Comparison of ENCODE assay signal across 8 cellular contexts in genomic region chr18:26549103-26549485, GRCh38. TPM values are rescaled to one million over a fixed set of nuclear protein-coding genes. Genes with fewer than 3 reads are reported as not detected.
DNase-seq lines count a peak whose midpoint lies in the region; ATAC-seq and TF ChIP-seq lines count a peak whose summit lies in the region.

No MANE protein-coding gene starts in this region.

- no peak for ATAC-seq in activated CD4-positive, alpha-beta T cell treated with anti-CD3 and anti-CD28 coated beads for 36 hours
- no peak for ATAC-seq in HG02938 (IDR thresholded peaks at IDR 0.05; ENCODE audit: unreplicated experiment)
- ATAC-seq in GM18909 (IDR thresholded peaks at IDR 0.05; ENCODE audit: poor library complexity, unreplicated experiment), result no peak

- intact Hi-C loops in activated CD4-positive, alpha-beta T cell treated with anti-CD3 and anti-CD28 coated beads for 36 hours (cut with DNase I, micrococcal nuclease), result loop anchor here in 1 of 2 experiments (2.0 to 10.0 kb wide), 3 partner anchors 108 to 324 kb away; partner anchors contain the start of gene TAF4B

- peak; percentile 43 for DNase-seq in activated CD4-positive, alpha-beta T cell treated with anti-CD3 and anti-CD28 coated beads for 36 hours
- no peak for DNase-seq in activated CD4-positive, alpha-beta T cell treated with anti-CD3 and anti-CD28 coated beads, Interleukin-2, amount 50 U/mL, for 4 hours
- DNase-seq in MG63, result peak; percentile 39
- peak; percentile 38 to 58 for DNase-seq in cardiac muscle cell (ENCODE audit: low read depth in 1 of 2, low spot score in 1 of 2)
- peak; percentile 15 for DNase-seq in progenitor cell of endocrine pancreas (ENCODE audit: low spot score, unreplicated experiment)

- no peak overlapping the region for H3K27ac ChIP-seq in cardiac muscle cell

- H3K9me3 ChIP-seq in MG63 (no peaks in the 10 kb centered on the region), cardiac muscle cell (ENCODE audit: low read depth) (no peaks in the 10 kb centered on the region)

- H3K36me3 ChIP-seq in MG63, result peaks cover 4% of the 10 kb centered on the region
- H3K36me3 ChIP-seq in cardiac muscle cell, result no peaks in the 10 kb centered on the region

- no peaks in the 10 kb centered on the region for H3K9me3 Mint-ChIP-seq in activated CD4-positive, alpha-beta T cell treated with anti-CD3 and anti-CD28 coated beads for 36 hours (ENCODE audit: low read depth)
- no peaks in the 10 kb centered on the region for H3K9me3 Mint-ChIP-seq in activated naive CD4-positive, alpha-beta T cell treated with anti-CD3 and anti-CD28 coated beads, Interleukin-2, amount 50 U/mL, for 24 hours
- no peaks in the 10 kb centered on the region for H3K9me3 Mint-ChIP-seq in progenitor cell of endocrine pancreas (ENCODE audit: low read depth)

- H3K27me3 Mint-ChIP-seq in activated CD4-positive, alpha-beta T cell treated with anti-CD3 and anti-CD28 coated beads for 36 hours, result peaks cover 43% of the 10 kb centered on the region
- peaks cover 25% of the 10 kb centered on the region for H3K27me3 Mint-ChIP-seq in activated naive CD4-positive, alpha-beta T cell treated with anti-CD3 and anti-CD28 coated beads, Interleukin-2, amount 50 U/mL, for 24 hours
- peaks cover 50% of the 10 kb centered on the region for H3K27me3 Mint-ChIP-seq in progenitor cell of endocrine pancreas

- H3K27me3 ChIP-seq in MG63 (no peaks in the 10 kb centered on the region), cardiac muscle cell (peaks cover 77% of the 10 kb centered on the region)

- CTCF ChIA-PET in activated CD4-positive, alpha-beta T cell treated with anti-CD3 and anti-CD28 coated beads for 36 hours (lab: Charles Lee), result no interaction called here

- POLR2A ChIA-PET in activated CD4-positive, alpha-beta T cell treated with anti-CD3 and anti-CD28 coated beads for 36 hours (lab: Charles Lee), result no interaction called here

- peaks cover 25% of the 10 kb centered on the region for H3K4me1 Mint-ChIP-seq in activated CD4-positive, alpha-beta T cell treated with anti-CD3 and anti-CD28 coated beads for 36 hours
- H3K4me1 Mint-ChIP-seq in activated naive CD4-positive, alpha-beta T cell treated with anti-CD3 and anti-CD28 coated beads, Interleukin-2, amount 50 U/mL, for 24 hours, result peaks cover 35% of the 10 kb centered on the region
- H3K4me1 Mint-ChIP-seq in progenitor cell of endocrine pancreas (ENCODE audit: low read depth), result peaks cover 34% of the 10 kb centered on the region

- H3K27ac Mint-ChIP-seq in activated CD4-positive, alpha-beta T cell treated with anti-CD3 and anti-CD28 coated beads for 36 hours, result no peak overlapping the region
- no peak overlapping the region for H3K27ac Mint-ChIP-seq in activated naive CD4-positive, alpha-beta T cell treated with anti-CD3 and anti-CD28 coated beads, Interleukin-2, amount 50 U/mL, for 24 hours
- no peak overlapping the region for H3K27ac Mint-ChIP-seq in progenitor cell of endocrine pancreas

- H3K4me3 ChIP-seq in MG63 (peak overlapping the region; percentile 55), cardiac muscle cell (peak overlapping the region; percentile 78)

- no peak for TF ChIP-seq CTCF in cardiac muscle cell (IDR thresholded peaks at IDR 0.05; ENCODE audit: low read depth, low read length)
- TF ChIP-seq CTCF in progenitor cell of endocrine pancreas (IDR thresholded peaks at IDR 0.05; ENCODE audit: unreplicated experiment), result no peak

- H3K4me1 ChIP-seq in cardiac muscle cell (ENCODE audit: low read depth), result peaks cover 18% of the 10 kb centered on the region

- peaks cover 8% of the 10 kb centered on the region for H3K36me3 Mint-ChIP-seq in activated CD4-positive, alpha-beta T cell treated with anti-CD3 and anti-CD28 coated beads for 36 hours (ENCODE audit: low read depth)
- no peaks in the 10 kb centered on the region for H3K36me3 Mint-ChIP-seq in activated naive CD4-positive, alpha-beta T cell treated with anti-CD3 and anti-CD28 coated beads, Interleukin-2, amount 50 U/mL, for 24 hours
- H3K36me3 Mint-ChIP-seq in progenitor cell of endocrine pancreas (ENCODE audit: insufficient read depth), result peaks cover 2% of the 10 kb centered on the region

- H3K4me3 Mint-ChIP-seq in activated CD4-positive, alpha-beta T cell treated with anti-CD3 and anti-CD28 coated beads for 36 hours, result peak overlapping the region; percentile 55
- H3K4me3 Mint-ChIP-seq in activated naive CD4-positive, alpha-beta T cell treated with anti-CD3 and anti-CD28 coated beads, Interleukin-2, amount 50 U/mL, for 24 hours, result peak overlapping the region; percentile 74
- peak overlapping the region; percentile 69 for H3K4me3 Mint-ChIP-seq in progenitor cell of endocrine pancreas (ENCODE audit: low read depth)

RNA-seq across cellular contexts. Expression of gene KCTD1, which starts 0.7 kb away (rescaled TPM):
- total RNA-seq in activated CD4-positive, alpha-beta T cell treated with anti-CD3 and anti-CD28 coated beads for 36 hours, result 1 to 10 TPM; 3.2 to 4.2 TPM
- total RNA-seq in MG63 (2014; rRNA removed; shearing (Covaris generic); ENCODE audit: low replicate concordance), result 10.6 and 14.5 TPM in 2 replicates
- total RNA-seq in cardiac muscle cell (20.2 and 23.1 TPM in 2 replicates), progenitor cell of endocrine pancreas (29.5 and 34.0 TPM in 2 replicates)
- polyA plus RNA-seq in cardiac muscle cell, result 2.7 and 3.9 TPM in 2 replicates

Comparison
In these comparisons a context has a peak if more than half of its experiments do, and no peak if none do; other contexts are left out.
1. DNase-seq: peak in activated CD4-positive, alpha-beta T cell treated with anti-CD3 and anti-CD28 coated beads for 36 hours (single experiment), MG63 (single experiment), cardiac muscle cell (2 of 2) and progenitor cell of endocrine pancreas (single experiment); none in activated CD4-positive, alpha-beta T cell treated with anti-CD3 and anti-CD28 coated beads, Interleukin-2, amount 50 U/mL, for 4 hours (0 of 2).
2. Peak in every context shown above with its lines, with median percentiles within 50 percentile points of each other: H3K4me3 Mint-ChIP-seq.